26 cellular contexts compared by ENCODE assay signal in the genomic region with DNA sequence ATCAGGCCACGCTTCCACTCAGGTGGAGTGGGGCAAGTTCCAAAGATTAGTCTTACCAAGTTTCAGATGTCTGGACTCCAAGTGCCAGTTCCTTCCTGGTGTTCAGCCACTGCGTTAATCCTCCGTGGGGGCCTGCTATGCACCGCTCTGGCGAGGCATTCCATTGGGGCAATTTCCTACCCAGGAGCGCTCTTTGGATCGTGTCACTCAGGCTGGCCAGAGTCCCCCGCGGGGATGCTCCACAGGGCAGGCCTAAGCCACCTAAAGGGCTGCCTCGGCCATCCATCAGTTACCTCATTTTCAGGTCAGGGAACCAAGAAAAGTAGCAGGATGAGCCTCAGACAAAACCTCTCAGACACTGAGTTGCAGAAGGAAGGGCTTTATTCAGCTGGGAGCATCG. TPM values are rescaled to one million over a fixed set of nuclear protein-coding genes. Genes with fewer than 3 reads are reported as not detected.
"Had no signal": no experiment of that assay in that cellular context is flagged by ENCODE, and none has a peak within 500 bp of the region (broad histone marks: within the 10 kb centered on the region; RNA-seq: fewer than 3 reads in every experiment).

No MANE protein-coding gene starts in this region.

- H3K4me3 Mint-ChIP-seq: activated naive CD8-positive, alpha-beta T cell; activated T-cell treated with anti-CD3 and anti-CD28 coated beads, Interleukin-2, amount 50 U/mL, for 4 hours; effector memory CD8-positive, alpha-beta T cell; neural crest cell; stimulated activated naive CD8-positive, alpha-beta T cell treated with anti-CD3 and anti-CD28 coated beads, Interleukin-15, Interleukin-2, amounts not matched to agents 100 ng/mL and 50 ng/mL, for 24 hours had no signal

- H3K36me3 ChIP-seq: colonic mucosa had no signal

- H3K9me3 ChIP-seq: adrenal gland, colonic mucosa, thyroid gland had no signal

- H3K4me3 ChIP-seq: adrenal gland, ascending aorta, colonic mucosa, dorsolateral prefrontal cortex, esophagus squamous epithelium, gastrocnemius medialis, mucosa of descending colon, spleen, thyroid gland had no signal

- H3K27ac ChIP-seq: adrenal gland, ascending aorta, colonic mucosa, dorsolateral prefrontal cortex, esophagus squamous epithelium, gastrocnemius medialis, spleen, thyroid gland had no signal

- H3K27me3 Mint-ChIP-seq: activated naive CD8-positive, alpha-beta T cell; effector memory CD8-positive, alpha-beta T cell; progenitor cell of endocrine pancreas; stimulated activated naive CD8-positive, alpha-beta T cell treated with anti-CD3 and anti-CD28 coated beads, Interleukin-15, Interleukin-2, amounts not matched to agents 100 ng/mL and 50 ng/mL, for 24 hours had no signal

- H3K27ac Mint-ChIP-seq: activated naive CD8-positive, alpha-beta T cell; activated T-helper 2 cell treated with anti-CD3 and anti-CD28 coated beads, Interferon-gamma antibody, Interleukin-2, Interleukin-4, amounts not matched to agents 10 μg/mL and 5 μg/mL and 100 μg/mL, durations not matched to agents 14 hours and 24 hours and 36 hours; effector memory CD8-positive, alpha-beta T cell; progenitor cell of endocrine pancreas; stimulated activated naive CD8-positive, alpha-beta T cell treated with anti-CD3 and anti-CD28 coated beads, Interleukin-15, Interleukin-2, amounts not matched to agents 100 ng/mL and 50 ng/mL, for 24 hours had no signal

- DNase-seq: activated CD8-positive, alpha-beta memory T cell treated with anti-CD3 and anti-CD28 coated beads, Interleukin-2, amount 50 U/mL, for 48 hours; activated naive CD4-positive, alpha-beta T cell; activated T-cell treated with anti-CD3 and anti-CD28 coated beads, Interleukin-2, amount 50 U/mL, for 4 hours; adrenal gland; central memory CD4-positive, alpha-beta T cell; colonic mucosa; dorsolateral prefrontal cortex; effector memory CD8-positive, alpha-beta T cell; esophagus squamous epithelium; gastrocnemius medialis; hippocampal formation; left cardiac atrium; mucosa of descending colon; spleen; stimulated activated CD4-positive, alpha-beta T cell treated with anti-CD3 and anti-CD28 coated beads, Interleukin-4, amount 100 ng/mL, for 1 hour; substantia nigra; T-helper 1 cell; thyroid gland had no signal

- H3K4me1 ChIP-seq: adrenal gland, ascending aorta, colonic mucosa, gastrocnemius medialis, spleen, thyroid gland had no signal

- FAIRE-seq: endothelial cell of umbilical vein, urothelium cell line had no signal

- H3K27me3 ChIP-seq: adrenal gland, ascending aorta, colonic mucosa, dorsolateral prefrontal cortex, esophagus squamous epithelium, gastrocnemius medialis, spleen, thyroid gland had no signal

- ATAC-seq: activated T-cell treated with anti-CD3 and anti-CD28 coated beads, Interleukin-2, amount 50 U/mL, for 4 hours; effector memory CD8-positive, alpha-beta T cell; gastrocnemius medialis; left cardiac atrium; mucosa of descending colon had no signal

RNA-seq across cellular contexts. Expression of gene ZNF320, which starts 6.6 kb away (rescaled TPM):
- total RNA-seq: ascending aorta had no signal
